ENCODE assay signal across 1 cellular context in genomic region chr5:1500411-1501091, GRCh38.
TF ChIP-seq lines count a peak whose summit lies in the region.

No MANE protein-coding gene starts in this region.

TF ChIP-seq in GM12878, 131 proteins besides CTCF, POLR2A, EP300 and RAD21 (continued from another document):
- TF ChIP-seq USF2 (IDR thresholded peaks at IDR 0.05; ENCODE audit: borderline replicate concordance, low read depth, low read length) (no peak), TCF3 (IDR thresholded peaks at IDR 0.05; ENCODE audit: borderline replicate concordance, insufficient read depth, low read depth, low read length) (no peak), POU2F2 (IDR thresholded peaks at IDR 0.05; ENCODE audit: borderline replicate concordance, low read depth, low read length) (no peak), NR2F1 (conservative IDR thresholded peaks at IDR 0.05) (no peak), RELA (IDR thresholded peaks at IDR 0.05; ENCODE audit: borderline replicate concordance, partially characterized antibody) (no peak), SUZ12 (IDR thresholded peaks at IDR 0.05; ENCODE audit: unreplicated experiment) (no peak), MEF2A (IDR thresholded peaks at IDR 0.05; ENCODE audit: insufficient read depth, low read depth, low read length) (no peak), ASH2L (IDR thresholded peaks at IDR 0.05; ENCODE audit: borderline replicate concordance, low read depth) (no peak), CEBPZ (IDR thresholded peaks at IDR 0.05; ENCODE audit: low read depth, low read length) (no peak), MXI1 (IDR thresholded peaks at IDR 0.05; ENCODE audit: low read depth, low read length) (no peak), HDAC2 (IDR thresholded peaks at IDR 0.05) (no peak), SMARCA5 (IDR thresholded peaks at IDR 0.05) (no peak), RAD51 (IDR thresholded peaks at IDR 0.05) (no peak), ZBTB4 (CRISPR knock-in tag; IDR thresholded peaks at IDR 0.05) (no peak), STAT1 (conservative IDR thresholded peaks at IDR 0.05) (no peak)
